In the genomic region with DNA sequence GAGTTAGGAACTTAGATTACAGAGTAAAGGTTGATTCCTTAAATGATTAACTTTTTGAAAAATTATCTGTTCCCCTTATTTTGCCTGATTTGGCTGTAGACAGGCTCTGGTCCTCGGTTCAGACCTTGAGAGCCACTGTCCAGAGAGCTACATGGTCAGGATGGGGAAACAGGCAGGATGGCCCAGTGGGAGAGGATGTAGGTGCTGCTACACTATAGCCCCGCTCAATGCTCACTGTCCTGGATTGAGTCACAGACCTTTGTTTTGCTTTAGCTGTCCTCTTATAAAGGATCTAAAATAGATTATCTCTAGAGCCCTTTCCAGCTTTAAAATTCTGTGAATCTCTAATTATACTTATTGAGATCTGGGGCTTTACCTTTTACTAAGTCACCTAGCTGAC, we compare ENCODE assay signal across 9 cellular contexts. TPM values are rescaled to one million over a fixed set of nuclear protein-coding genes. Genes with fewer than 3 reads are reported as not detected.
DNase-seq lines count a peak whose midpoint lies in the region; ATAC-seq, FAIRE-seq and TF ChIP-seq lines count a peak whose summit lies in the region.
"Had no signal": no experiment of that assay in that cellular context is flagged by ENCODE, and none has a peak within 500 bp of the region (broad histone marks: within the 10 kb centered on the region; RNA-seq: fewer than 3 reads in every experiment).

No MANE protein-coding gene starts in this region.

- ATAC-seq in HG03095 (IDR thresholded peaks at IDR 0.05; ENCODE audit: unreplicated experiment) (no peak), HG02870 (IDR thresholded peaks at IDR 0.05; ENCODE audit: unreplicated experiment) (no peak)

- H3K27me3 ChIP-seq in MM.1S (replicated peaks; ENCODE audit: insufficient read depth, low read length) (no peaks in the 10 kb centered on the region), ectodermal cell (ENCODE audit: control insufficient read depth, insufficient read depth, low read length, poor library complexity, severe bottlenecking) (no peaks in the 10 kb centered on the region), neural cell (ENCODE audit: insufficient read depth, low read depth, low read length) (no peaks in the 10 kb centered on the region)

- H3K9me3 ChIP-seq in MM.1S (replicated peaks; ENCODE audit: insufficient read depth, low read length) (no peaks in the 10 kb centered on the region), ectodermal cell (ENCODE audit: control insufficient read depth, low read length) (no peaks in the 10 kb centered on the region), neural cell (ENCODE audit: low read length) (no peaks in the 10 kb centered on the region)

- FAIRE-seq in RCC 7860 (lab: Jason Lieb, UNC) = no peak
- FAIRE-seq: TTC549 had no signal

- H3K27ac ChIP-seq in MM.1S (ENCODE audit: low read length) (no peak overlapping the region), ectodermal cell (ENCODE audit: insufficient read depth, low read depth, low read length, poor library complexity, severe bottlenecking) (peak overlapping the region; percentile 92), neural cell (ENCODE audit: low read length) (peak overlapping the region; percentile 89)

- H3K4me3 ChIP-seq in MM.1S (ENCODE audit: low read length) (peak overlapping the region; percentile 80), ectodermal cell (ENCODE audit: insufficient read depth, low read depth, low read length) (peak overlapping the region; percentile 83), neural cell (ENCODE audit: low read length) (peak overlapping the region; percentile 90)

- no peaks in the 10 kb centered on the region for H3K4me1 ChIP-seq in MM.1S (ENCODE audit: low read length)
- H3K4me1 ChIP-seq in ectodermal cell (ENCODE audit: control insufficient read depth, insufficient read depth, low read length) = peaks cover 3% of the 10 kb centered on the region

- H2AFZ ChIP-seq in MM.1S (ENCODE audit: low read length) = peak overlapping the region; percentile 88; the same call in 1 of the 2 replicates
- peak overlapping the region; percentile 81 for H2AFZ ChIP-seq in neural cell (ENCODE audit: low read depth, low read length)

- POLR2A ChIA-PET in GM10248 (lab: Yijun Ruan, JAX) = interaction anchor here (1.1 to 1.2 kb wide), 2 partner anchors 80 to 148 kb away, joined by 3 read pairs; a partner anchor contains a TSS

- peaks cover 5% of the 10 kb centered on the region; the same call in 1 of the 2 replicates for H3F3A ChIP-seq in MM.1S (ENCODE audit: insufficient read depth, low read length)
- peaks cover 3% of the 10 kb centered on the region for H3F3A ChIP-seq in neural cell (ENCODE audit: insufficient read depth, low read length, poor library complexity, severe bottlenecking)

- peaks cover 33% of the 10 kb centered on the region for H3K79me2 ChIP-seq in MM.1S (ENCODE audit: low read length)
- peaks cover 33% of the 10 kb centered on the region for H3K79me2 ChIP-seq in neural cell (replicated peaks; ENCODE audit: insufficient read depth, low read length)

- peak; percentile 26 for DNase-seq in GM10248 (ENCODE audit: extremely low spot score)
- no peak for DNase-seq in MM.1S
- no peak for DNase-seq in DMS114 treated with DMSO at 0.1 percent for 48 hours (lab: John Stamatoyannopoulos, UW; ENCODE audit: unreplicated experiment)
- DNase-seq in RCC 7860 (ENCODE audit: low spot score) = no peak

- CTCF ChIA-PET in GM10248 (lab: Yijun Ruan, JAX) = interaction anchor here (0.6 to 2.0 kb wide), 3 partner anchors 8 to 113 kb away, joined by 3 to 8 read pairs (median 7); no protein-coding TSS in a partner anchor

- no peak for TF ChIP-seq RAD21 in neural cell (conservative IDR thresholded peaks at IDR 0.05)

- H3K9me2 ChIP-seq in MM.1S (replicated peaks; ENCODE audit: insufficient read depth, low read length) (no peaks in the 10 kb centered on the region), neural cell (ENCODE audit: insufficient read depth, low read length) (no peaks in the 10 kb centered on the region)

- WGBS in ectodermal cell, 2 experiments = 56% methylated on average over 1 to 2 of the region's 2 CpGs

- no peaks in the 10 kb centered on the region for H3K36me3 ChIP-seq in MM.1S (replicated peaks; ENCODE audit: insufficient read depth, low read length)
- no peaks in the 10 kb centered on the region for H3K36me3 ChIP-seq in ectodermal cell (ENCODE audit: control insufficient read depth, insufficient read depth, low read length)
- H3K36me3 ChIP-seq in neural cell (ENCODE audit: insufficient read depth, low read length) = no peaks in the 10 kb centered on the region

- H4K20me1 ChIP-seq in MM.1S (ENCODE audit: insufficient read depth, low read length) (no peaks in the 10 kb centered on the region), neural cell (ENCODE audit: insufficient read depth) (no peaks in the 10 kb centered on the region)

- TF ChIP-seq CTCF in GM10248 (IDR thresholded peaks at IDR 0.05; ENCODE audit: control extremely low read depth, extremely low read depth, low read depth, missing control alignments) (no peak), MM.1S (IDR thresholded peaks at IDR 0.05; ENCODE audit: low read length) (no peak), neural cell (IDR thresholded peaks at IDR 0.05; ENCODE audit: poor library complexity, severe bottlenecking) (no peak)

- H3K9ac ChIP-seq in MM.1S (ENCODE audit: low read length) (peak overlapping the region; percentile 74; the same call in 1 of the 2 replicates), neural cell (ENCODE audit: low read length) (peak overlapping the region; percentile 93)

- no peak for TF ChIP-seq EP300 in neural cell (conservative IDR thresholded peaks at IDR 0.05; ENCODE audit: poor library complexity, severe bottlenecking)

- H3K4me2 ChIP-seq in MM.1S (ENCODE audit: low read depth, low read length) (peak overlapping the region; percentile 69; the same call in 1 of the 2 replicates), neural cell (ENCODE audit: low read length) (peak overlapping the region; percentile 91)

TF ChIP-seq in neural cell, 6 proteins besides CTCF, POLR2A, EP300 and RAD21:
- TF ChIP-seq, protein P1, sequence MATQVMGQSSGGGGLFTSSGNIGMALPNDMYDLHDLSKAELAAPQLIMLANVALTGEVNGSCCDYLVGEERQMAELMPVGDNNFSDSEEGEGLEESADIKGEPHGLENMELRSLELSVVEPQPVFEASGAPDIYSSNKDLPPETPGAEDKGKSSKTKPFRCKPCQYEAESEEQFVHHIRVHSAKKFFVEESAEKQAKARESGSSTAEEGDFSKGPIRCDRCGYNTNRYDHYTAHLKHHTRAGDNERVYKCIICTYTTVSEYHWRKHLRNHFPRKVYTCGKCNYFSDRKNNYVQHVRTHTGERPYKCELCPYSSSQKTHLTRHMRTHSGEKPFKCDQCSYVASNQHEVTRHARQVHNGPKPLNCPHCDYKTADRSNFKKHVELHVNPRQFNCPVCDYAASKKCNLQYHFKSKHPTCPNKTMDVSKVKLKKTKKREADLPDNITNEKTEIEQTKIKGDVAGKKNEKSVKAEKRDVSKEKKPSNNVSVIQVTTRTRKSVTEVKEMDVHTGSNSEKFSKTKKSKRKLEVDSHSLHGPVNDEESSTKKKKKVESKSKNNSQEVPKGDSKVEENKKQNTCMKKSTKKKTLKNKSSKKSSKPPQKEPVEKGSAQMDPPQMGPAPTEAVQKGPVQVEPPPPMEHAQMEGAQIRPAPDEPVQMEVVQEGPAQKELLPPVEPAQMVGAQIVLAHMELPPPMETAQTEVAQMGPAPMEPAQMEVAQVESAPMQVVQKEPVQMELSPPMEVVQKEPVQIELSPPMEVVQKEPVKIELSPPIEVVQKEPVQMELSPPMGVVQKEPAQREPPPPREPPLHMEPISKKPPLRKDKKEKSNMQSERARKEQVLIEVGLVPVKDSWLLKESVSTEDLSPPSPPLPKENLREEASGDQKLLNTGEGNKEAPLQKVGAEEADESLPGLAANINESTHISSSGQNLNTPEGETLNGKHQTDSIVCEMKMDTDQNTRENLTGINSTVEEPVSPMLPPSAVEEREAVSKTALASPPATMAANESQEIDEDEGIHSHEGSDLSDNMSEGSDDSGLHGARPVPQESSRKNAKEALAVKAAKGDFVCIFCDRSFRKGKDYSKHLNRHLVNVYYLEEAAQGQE (IDR thresholded peaks at IDR 0.05; ENCODE audit: borderline replicate concordance) = no peak
- no peak for TF ChIP-seq MXI1 (conservative IDR thresholded peaks at IDR 0.05; ENCODE audit: poor library complexity, severe bottlenecking)
- TF ChIP-seq EZH2 (IDR thresholded peaks at IDR 0.05; ENCODE audit: borderline replicate concordance, insufficient read depth, low read length, poor library complexity, severe bottlenecking) = no peak
- no peak for TF ChIP-seq POLR2AphosphoS5 (IDR thresholded peaks at IDR 0.05)
- TF ChIP-seq SMC3 (conservative IDR thresholded peaks at IDR 0.05; ENCODE audit: poor library complexity) = no peak
- no peak for TF ChIP-seq TAF1 (IDR thresholded peaks at IDR 0.05; ENCODE audit: low read depth)
TF ChIP-seq in neural cell: peak in this region for 0.

RNA-seq across cellular contexts. Expression of a gene that starts 1.3 kb away (rescaled TPM):
- 21.9 TPM for polyA plus RNA-seq in ectodermal cell (2013, experiment 1 of 4)
- polyA plus RNA-seq in ectodermal cell (2013, experiment 2 of 4) = 24.1 TPM
- polyA plus RNA-seq in ectodermal cell (2013, experiment 3 of 4) = 17.7 TPM
- polyA plus RNA-seq in ectodermal cell (2013, experiment 4 of 4) = 19.8 TPM
- polyA plus RNA-seq in neural cell = 13.3 and 14.0 TPM in 2 replicates
- 59.4 and 75.1 TPM in 2 replicates for polyA minus RNA-seq in neural cell
